Comparison of ENCODE assay signal across 29 cellular contexts in the genomic region with DNA sequence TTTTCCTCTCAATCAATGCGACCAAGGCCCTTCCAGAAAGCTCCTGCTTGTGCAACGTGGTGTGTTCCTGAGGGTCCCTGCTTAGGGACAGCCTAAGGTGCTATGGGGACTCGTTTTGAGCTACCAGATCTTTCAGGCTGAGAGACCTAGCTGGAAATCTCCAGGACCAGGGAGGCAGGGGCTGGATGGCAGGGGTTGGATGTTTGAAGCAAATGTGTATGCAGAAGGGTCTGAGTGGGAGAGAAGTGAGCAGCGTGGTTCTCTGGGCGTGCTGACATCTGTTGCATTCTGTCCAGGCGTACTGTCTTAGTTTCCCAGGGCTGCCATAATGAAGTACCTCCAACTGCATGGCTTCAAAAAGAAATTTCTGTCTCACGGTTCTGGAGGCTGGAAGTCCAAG. TPM values are rescaled to one million over a fixed set of nuclear protein-coding genes. Genes with fewer than 3 reads are reported as not detected.
DNase-seq lines count a peak whose midpoint lies in the region; ATAC-seq, FAIRE-seq and TF ChIP-seq lines count a peak whose summit lies in the region.
"Had no signal": no experiment of that assay in that cellular context is flagged by ENCODE, and none has a peak within 500 bp of the region (broad histone marks: within the 10 kb centered on the region; RNA-seq: fewer than 3 reads in every experiment).

No MANE protein-coding gene starts in this region.

- DNase-seq in cardiac septum (ENCODE audit: low spot score) (peak; percentile 55), heart right ventricle (no peak), HepG2 (ENCODE audit: low spot score) (no peak), trophoblast cell (no peak), NK-92 (lab: John Stamatoyannopoulos, UW; ENCODE audit: unreplicated experiment) (no peak), OCI-M2 (lab: John Stamatoyannopoulos, UW; ENCODE audit: unreplicated experiment) (no peak), amniotic stem cell (lab: John Stamatoyannopoulos, UW) (no peak), SW480 (ENCODE audit: low spot score) (no peak)
- DNase-seq: BE2C; DMS153; DND-41; Kasumi-1; MV-4-11; NCI-H1105; NCI-H1436 treated with DMSO at 0.1 percent for 48 hours; NCI-H187 treated with DMSO at 0.1 percent for 48 hours; NCI-H2171 treated with DMSO at 0.1 percent for 48 hours; NCI-H524 treated with DMSO at 0.1 percent for 48 hours; NCI-H774; NK-92 treated with Interleukin-12 subunit alpha and Interleukin-12 subunit beta, amount 100 ng/mL, for 24 hours; SHP77 treated with DMSO at 0.1 percent for 48 hours had no signal

- H3K18ac ChIP-seq in trophoblast cell (ENCODE audit: low read length): no peak overlapping the region

- in situ Hi-C loops in HepG2 (cut with HindIII; ENCODE audit: extremely low pct_ligation_motif_present, low pct_unique_long_range_greater_than_20kb): no loop called here

- H4K12ac ChIP-seq in trophoblast cell (ENCODE audit: low read depth, low read length): no peak overlapping the region

- no peak overlapping the region for H3K23ac ChIP-seq in trophoblast cell (ENCODE audit: low read length)

- 82 to 97% methylated on average over 7 of the region's 7 CpGs for WGBS in heart right ventricle, 2 donors
- WGBS in HepG2 (ENCODE audit: low lambda C conversion rate): 42% methylated on average over 7 of the region's 7 CpGs
- WGBS in trophoblast cell (ENCODE audit: extremely low coverage, insufficient coverage, insufficient read length): no CpG with 5 or more reads among the region's 7 CpGs

- H3K4me2 ChIP-seq in HepG2 (ENCODE audit: low read depth, low read length): no peak overlapping the region; the same call in 1 of the 2 replicates
- no peak overlapping the region for H3K4me2 ChIP-seq in trophoblast cell (ENCODE audit: low read length)

- H3K4me3 ChIP-seq in heart right ventricle (no peak overlapping the region), HepG2 (replicated peaks in 1 of 3; ENCODE audit: insufficient read depth in 1 of 3, low read depth in 2 of 3, low read length in 3 of 3) (no peak overlapping the region), trophoblast cell (ENCODE audit: low read depth, low read length) (no peak overlapping the region)
- H3K4me3 ChIP-seq: K562, SK-N-MC had no signal

- H4K8ac ChIP-seq in trophoblast cell (ENCODE audit: low read depth, low read length): no peak overlapping the region

- H3K27me3 ChIP-seq in heart right ventricle (no peaks in the 10 kb centered on the region), HepG2 (ENCODE audit: control insufficient read depth in 1 of 2, insufficient read depth in 2 of 2, low read length in 2 of 2) (peaks cover 0 to 5% of the 10 kb centered on the region in 2 experiments; a peak in 3 of 5 replicates), trophoblast cell (ENCODE audit: insufficient read depth, low read length) (no peaks in the 10 kb centered on the region)
- H3K27me3 ChIP-seq: BE2C had no signal

- BruUV-seq in HepG2 (replicated peaks; lab: Mats Ljungman, UMichigan): no TSS peak

- TF ChIP-seq CTCF in heart right ventricle (IDR thresholded peaks at IDR 0.05): no peak
- no peak for TF ChIP-seq CTCF in HepG2 (CRISPR knock-in tag; IDR thresholded peaks at IDR 0.05)

- TF ChIP-seq EP300 in HepG2 (IDR thresholded peaks at IDR 0.05; ENCODE audit: low read depth in 2 of 2, low read length in 2 of 2): no peak
- TF ChIP-seq EP300 in HepG2 (CRISPR knock-in tag; IDR thresholded peaks at IDR 0.05; ENCODE audit: borderline replicate concordance): no peak

- H2AK5ac ChIP-seq in trophoblast cell (ENCODE audit: low read length): no peak overlapping the region

- H3K36me3 ChIP-seq in heart right ventricle (no peaks in the 10 kb centered on the region), HepG2 (replicated peaks in 1 of 2; ENCODE audit: control insufficient read depth in 1 of 2, insufficient read depth in 2 of 2, low read length in 2 of 2) (no peaks in the 10 kb centered on the region), trophoblast cell (ENCODE audit: control insufficient read depth in 1 of 2, insufficient read depth in 2 of 2, low read length in 2 of 2) (no peaks in the 10 kb centered on the region)
- H3K36me3 ChIP-seq: BE2C had no signal

- CTCF ChIA-PET in HepG2 (lab: Yijun Ruan, JAX; ENCODE audit: low intra/inter-chr PET ratio, low total read pairs): no interaction called here

- peak overlapping the region; percentile 14 for H2BK120ac ChIP-seq in trophoblast cell (ENCODE audit: insufficient read depth, low read length, poor library complexity)

- H2AFZ ChIP-seq in HepG2 (ENCODE audit: low read length) (no peak overlapping the region), trophoblast cell (ENCODE audit: insufficient read depth, low read length, poor library complexity) (no peak overlapping the region)

- H3K79me2 ChIP-seq in HepG2 (ENCODE audit: insufficient read depth, low read length): no peaks in the 10 kb centered on the region
- no peaks in the 10 kb centered on the region for H3K79me2 ChIP-seq in trophoblast cell (ENCODE audit: control insufficient read depth, insufficient read depth, low read length, poor library complexity)

- intact Hi-C loops in cardiac septum (cut with DNase I): no loop called here
- intact Hi-C loops in heart right ventricle (cut with DNase I): no loop called here
- intact Hi-C loops in HepG2 (cut with micrococcal nuclease; ENCODE audit: unreplicated experiment): no loop called here

- no peak for FAIRE-seq in HepG2 (lab: Jason Lieb, UNC)
- FAIRE-seq: GM12892, H1, K562 had no signal

- no peak overlapping the region for H2BK5ac ChIP-seq in trophoblast cell (ENCODE audit: low read depth, low read length, poor library complexity)

- H3K79me1 ChIP-seq in trophoblast cell (ENCODE audit: low read length): peaks cover 24% of the 10 kb centered on the region

- no peaks in the 10 kb centered on the region for H4K20me1 ChIP-seq in HepG2 (ENCODE audit: insufficient read depth, low read length)

- no peak for TF ChIP-seq RAD21 in HepG2 (CRISPR knock-in tag; IDR thresholded peaks at IDR 0.05)

- H4K91ac ChIP-seq in trophoblast cell (ENCODE audit: low read depth, low read length): no peak overlapping the region

- no peak overlapping the region for H3K9ac ChIP-seq in HepG2 (ENCODE audit: insufficient read depth, low read depth, low read length)
- no peak overlapping the region for H3K9ac ChIP-seq in trophoblast cell (ENCODE audit: low read length)

- no peak overlapping the region for H3K14ac ChIP-seq in trophoblast cell (ENCODE audit: low read length)

- H3K27ac ChIP-seq in heart right ventricle: no peak overlapping the region
- no peak overlapping the region for H3K27ac ChIP-seq in HepG2 (ENCODE audit: extremely low read length, insufficient read depth, low read length)
- no peak overlapping the region for H3K27ac ChIP-seq in trophoblast cell (ENCODE audit: low read depth, low read length)
- H3K27ac ChIP-seq: 22Rv1, RWPE1, SK-N-MC had no signal

- H3K4ac ChIP-seq in trophoblast cell (ENCODE audit: low read depth, low read length): no peak overlapping the region

- H2BK12ac ChIP-seq in trophoblast cell (ENCODE audit: low read length): no peak overlapping the region

- no peaks in the 10 kb centered on the region for H3K9me3 ChIP-seq in heart right ventricle
- no peaks in the 10 kb centered on the region for H3K9me3 ChIP-seq in HepG2 (ENCODE audit: low read length)
- no peaks in the 10 kb centered on the region for H3K9me3 ChIP-seq in trophoblast cell (ENCODE audit: insufficient read depth, low read depth, low read length)
- H3K9me3 ChIP-seq: BE2C had no signal

- ATAC-seq in heart right ventricle: no peak
- ATAC-seq in HepG2: no peak
- ATAC-seq: HCT116, K562 had no signal

- POLR2A ChIA-PET in HepG2 (lab: Yijun Ruan, JAX): no interaction called here

- H3K4me1 ChIP-seq in heart right ventricle (peaks cover 4 to 30% (median 14%) of the 10 kb centered on the region in 9 donors), HepG2 (ENCODE audit: insufficient read depth, low read length) (peaks cover 61% of the 10 kb centered on the region), trophoblast cell (ENCODE audit: control insufficient read depth in 1 of 2, insufficient read depth in 2 of 2, low read length in 2 of 2) (peaks cover 34 to 47% of the 10 kb centered on the region in 2 experiments)
- H3K4me1 ChIP-seq: BE2C had no signal

- TF ChIP-seq POLR2A in HepG2 (IDR thresholded peaks at IDR 0.05; ENCODE audit: insufficient read depth in 1 of 2, low read depth in 2 of 2, low read length in 2 of 2): no peak

RNA-seq across cellular contexts. Expression of a gene that starts 31.7 kb away (rescaled TPM):
- total RNA-seq in cardiac septum (59.2 TPM), heart right ventricle (10 to 100 TPM in 4 of 10 donors, 1 to 10 TPM in 6; 3.6 to 30.4 (median 8.4) TPM), HepG2 (2016; rRNA removed; fragmentation: Illumina TruSeq; extraction: Trizol) (not detected in 2 replicates)
- polyA plus RNA-seq in heart right ventricle (10 to 100 TPM; 13.4 to 14.2 TPM), HepG2 (2011; rRNA removed) (0.04 and 0.14 TPM in 2 replicates)
- total RNA-seq in HepG2 (2016; cell fraction: cytosol; rRNA removed; fragmentation: Illumina TruSeq; extraction: Trizol; ENCODE audit: low read depth): not detected in 2 replicates
- total RNA-seq in HepG2 (2016; cell fraction: insoluble cytoplasmic fraction; rRNA removed; fragmentation: Illumina TruSeq; extraction: Trizol): not detected in 2 replicates
- not detected in 2 replicates for total RNA-seq in HepG2 (2016; cell fraction: membrane; rRNA removed; fragmentation: Illumina TruSeq; extraction: Trizol)
- total RNA-seq in HepG2 (2016; cell fraction: nucleus; rRNA removed; fragmentation: Illumina TruSeq; extraction: Trizol): not detected in 2 replicates
- polyA plus RNA-seq in HepG2 (2011; cell fraction: cytosol; rRNA removed): 0.03 TPM in 1 of 2 replicates, not detected in the other
- 0.12 and 0.59 TPM in 2 replicates for polyA plus RNA-seq in HepG2 (2011; cell fraction: nucleus; rRNA removed)
- 0.15 and 0.32 TPM in 2 replicates for polyA plus RNA-seq in HepG2 (2012)
- polyA plus RNA-seq in HepG2 (2016; cell fraction: cytosol; fragmentation: Illumina TruSeq; extraction: Trizol; ENCODE audit: low read depth): not detected in 2 replicates
- polyA plus RNA-seq in HepG2 (2016; cell fraction: insoluble cytoplasmic fraction; fragmentation: Illumina TruSeq; extraction: Trizol; ENCODE audit: low read depth): not detected in 2 replicates
- polyA plus RNA-seq in HepG2 (2016; cell fraction: membrane; fragmentation: Illumina TruSeq; extraction: Trizol; ENCODE audit: low read depth): not detected in 2 replicates
- not detected in 2 replicates for polyA plus RNA-seq in HepG2 (2016; cell fraction: nucleus; fragmentation: Illumina TruSeq; extraction: Trizol; ENCODE audit: insufficient read depth, low read depth)
- polyA minus RNA-seq in HepG2 (2011; rRNA and poly(A)+ RNA removed; ENCODE audit: low replicate concordance): 0.05 TPM in 1 of 2 replicates, not detected in the other
- polyA minus RNA-seq in HepG2 (2011; cell fraction: cytosol; rRNA and poly(A)+ RNA removed): not detected in 2 replicates
- not detected in 2 replicates for polyA minus RNA-seq in HepG2 (2011; cell fraction: nucleus; rRNA and poly(A)+ RNA removed)
- 416 and 421 TPM in 2 replicates for polyA plus RNA-seq in trophoblast cell (2013)
- total RNA-seq: HT-29 had no signal
